Comparison of ENCODE assay signal across 8 cellular contexts in genomic region chr17:35586569-35587073, GRCh38. TPM values are rescaled to one million over a fixed set of nuclear protein-coding genes. Genes with fewer than 3 reads are reported as not detected.
A peak's percentile ranks its signal among the peaks of the same experiment; 100 is the strongest.
DNase-seq lines count a peak whose midpoint lies in the region; ATAC-seq and TF ChIP-seq lines count a peak whose summit lies in the region.

No MANE protein-coding gene starts in this region.

- H3K27me3 ChIP-seq in KMS-11 (ENCODE audit: insufficient read depth, low read depth) (no peaks in the 10 kb centered on the region), dorsolateral prefrontal cortex (no peaks in the 10 kb centered on the region)

- H3K27ac ChIP-seq in KMS-11 = peak overlapping the region; percentile 93
- H3K27ac ChIP-seq in dorsolateral prefrontal cortex = peak overlapping the region in 57 of 59 donors; percentile 19 to 95 (median 87)

- intact Hi-C loops in dorsolateral prefrontal cortex (cut with DNase I) (loop anchor here (1.0 to 10.0 kb wide), 3 partner anchors 8 to 218 kb away; partner anchors contain the start of genes PEX12 (in 2 of the 2) and TAF15 (in 1 of the 2)), natural killer cell (cut with micrococcal nuclease) (loop anchor here (1.0 to 10.0 kb wide), 5 partner anchors 8 to 956 kb away; partner anchors contain the start of genes GGNBP2, PEX12 and SLFN12)

- peak overlapping the region; percentile 94 to 100 for H3K27ac Mint-ChIP-seq in natural killer cell

- H3K36me3 ChIP-seq in KMS-11 (ENCODE audit: insufficient read depth) = no peaks in the 10 kb centered on the region

- H3K36me3 Mint-ChIP-seq in natural killer cell = no peaks in the 10 kb centered on the region

- H3K79me2 ChIP-seq in KMS-11 (ENCODE audit: insufficient read depth, low read depth) = peaks cover 35% of the 10 kb centered on the region

- peaks cover 20% of the 10 kb centered on the region for H3K4me1 ChIP-seq in KMS-11 (ENCODE audit: low read depth, poor library complexity, severe bottlenecking)

- TF ChIP-seq CTCF in KMS-11 (conservative IDR thresholded peaks at IDR 0.05; ENCODE audit: low read depth, low read length) (no peak), dorsolateral prefrontal cortex (IDR thresholded peaks at IDR 0.05 in 54 of 56, conservative IDR thresholded peaks at IDR 0.05 in 2 of 56; ENCODE audit: low read depth in 1 of 56, partially characterized antibody in 56 of 56) (no peak), natural killer cell (IDR thresholded peaks at IDR 0.05) (no peak)

- H3K4me3 ChIP-seq in KMS-11 (IDR thresholded peaks at IDR 0.05; ENCODE audit: insufficient read depth, low read depth, low read length) = no peak overlapping the region
- H3K4me3 ChIP-seq in dorsolateral prefrontal cortex = peak overlapping the region; percentile 71 to 99 (median 90)

- peaks cover 28 to 33% of the 10 kb centered on the region in 2 donors for H3K4me1 Mint-ChIP-seq in natural killer cell

- peak overlapping the region; percentile 92 for H3K9ac ChIP-seq in KMS-11

- peaks cover 0 to 9% of the 10 kb centered on the region in 2 donors for H3K27me3 Mint-ChIP-seq in natural killer cell (ENCODE audit: low read depth in 2 of 2)

- peak overlapping the region; percentile 94 for H3K4me3 Mint-ChIP-seq in natural killer cell

- DNase-seq in dorsolateral prefrontal cortex (no peak), natural killer cell (no peak), C1 segment of cervical spinal cord (lab: John Stamatoyannopoulos, UW) (no peak), NCI-H446 (lab: John Stamatoyannopoulos, UW) (no peak), DMS53 treated with DMSO at 0.1 percent for 48 hours (lab: John Stamatoyannopoulos, UW; ENCODE audit: unreplicated experiment) (no peak), cerebellar cortex (ENCODE audit: low spot score) (no peak)

- peak overlapping the region; percentile 85 for H2AFZ ChIP-seq in KMS-11 (ENCODE audit: low read depth)

- no peaks in the 10 kb centered on the region for H4K20me1 ChIP-seq in KMS-11 (ENCODE audit: insufficient read depth)

- peak overlapping the region; percentile 66 for H3K4me2 ChIP-seq in KMS-11

- no peaks in the 10 kb centered on the region for H3K9me3 Mint-ChIP-seq in natural killer cell

- peak; percentile 13 for ATAC-seq in GM19455 (IDR thresholded peaks at IDR 0.05; ENCODE audit: unreplicated experiment)
- ATAC-seq in natural killer cell = peak; percentile 1 to 7 (median 4)

RNA-seq across cellular contexts. Expression of gene AP2B1, which starts 0.5 kb away (rescaled TPM):
- total RNA-seq in dorsolateral prefrontal cortex (100 to 1,000 TPM; 169 to 394 (median 287) TPM), natural killer cell (100 to 1,000 TPM; 111 to 148 (median 139) TPM)

RNA-seq across cellular contexts. Expression of gene PEX12, which starts 8.2 kb away (rescaled TPM):
- 10 to 100 TPM in 64 of 120 experiments, 1 to 10 TPM in 56; 6.3 to 16.0 (median 10.2) TPM for total RNA-seq in dorsolateral prefrontal cortex
- 1 to 10 TPM; 2.5 to 3.0 (median 2.9) TPM for total RNA-seq in natural killer cell

RNA-seq across cellular contexts. Expression of gene SLFN14, which starts 26.0 kb away (rescaled TPM):
- total RNA-seq in dorsolateral prefrontal cortex (under 1 TPM in 3 of 120 experiments, not detected in 117; 0.20 to 0.22 (median 0.21) TPM), natural killer cell (under 1 TPM in 2 of 3 donors, not detected in 1; 0.35 to 0.47 TPM)

RNA-seq across cellular contexts. Expression of gene SLFN12L, which starts 49.1 kb away (rescaled TPM):
- 1 to 10 TPM in 36 of 120 experiments, under 1 TPM in 73, not detected in 11; 0.19 to 3.9 (median 0.75) TPM for total RNA-seq in dorsolateral prefrontal cortex
- total RNA-seq in natural killer cell = 100 to 1,000 TPM; 126 to 174 (median 130) TPM
